ENCODE assay signal across 16 cellular contexts in the genomic region with DNA sequence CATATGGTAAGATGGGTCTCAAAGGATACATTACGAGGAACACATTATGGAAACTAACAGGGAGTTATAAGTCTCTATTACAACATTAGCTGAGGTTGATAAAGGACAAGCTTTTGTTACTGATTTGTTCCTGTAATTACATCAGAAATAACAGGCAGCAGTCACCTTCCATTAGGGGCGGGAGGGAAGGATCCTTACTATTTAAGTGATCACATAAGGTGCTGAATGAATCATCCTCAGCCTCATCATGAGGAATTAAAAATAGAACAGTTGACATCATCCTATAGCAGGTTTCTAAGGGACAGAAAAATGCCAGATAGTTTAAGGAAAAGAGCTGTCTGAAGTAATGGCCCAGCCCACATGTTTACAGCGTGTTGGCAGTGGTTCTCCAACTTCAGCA.
DNase-seq lines count a peak whose midpoint lies in the region; ATAC-seq and TF ChIP-seq lines count a peak whose summit lies in the region.
"Had no signal": no experiment of that assay in that cellular context is flagged by ENCODE, and none has a peak within 500 bp of the region (broad histone marks: within the 10 kb centered on the region; RNA-seq: fewer than 3 reads in every experiment).

No MANE protein-coding gene starts in this region.

- no peak for TF ChIP-seq POLR2A in esophagus squamous epithelium (IDR thresholded peaks at IDR 0.05)

- no peak for ATAC-seq in T-cell (replicated peaks in 1 of 4)
- no peak for ATAC-seq in HG03135 (IDR thresholded peaks at IDR 0.05; ENCODE audit: unreplicated experiment)

- H3K9me3 ChIP-seq in fibroblast of lung (ENCODE audit: control insufficient read depth, insufficient read depth, low read depth, low read length) (no peaks in the 10 kb centered on the region), OCI-LY7 (ENCODE audit: low read length) (no peaks in the 10 kb centered on the region), esophagus squamous epithelium (no peaks in the 10 kb centered on the region)
- H3K9me3 ChIP-seq: ovary had no signal

- H3K36me3 ChIP-seq in fibroblast of lung (ENCODE audit: control insufficient read depth, insufficient read depth, low read length) (no peaks in the 10 kb centered on the region), OCI-LY7 (ENCODE audit: insufficient read depth, low read length) (no peaks in the 10 kb centered on the region; the same call in 1 of the 2 replicates), esophagus squamous epithelium (no peaks in the 10 kb centered on the region)
- H3K36me3 ChIP-seq: brain microvascular endothelial cell, ovary had no signal

- H3K4me3 ChIP-seq in fibroblast of lung (replicated peaks in 1 of 4; ENCODE audit: control extremely low read depth in 1 of 4, insufficient read depth in 1 of 4, low read depth in 3 of 4, low read length in 4 of 4) (no peak overlapping the region), OCI-LY7 (ENCODE audit: low read depth, low read length, poor library complexity, severe bottlenecking) (no peak overlapping the region), esophagus squamous epithelium (no peak overlapping the region)
- H3K4me3 ChIP-seq: ovary had no signal

- WGBS in esophagus squamous epithelium, 2 donors, result 90 to 92% methylated on average over 3 of the region's 3 CpGs

- intact Hi-C loops in OCI-LY7 (cut with micrococcal nuclease; ENCODE audit: unreplicated experiment) (no loop called here), esophagus squamous epithelium (cut with DNase I) (no loop called here)

- TF ChIP-seq CTCF in fibroblast of lung (conservative IDR thresholded peaks at IDR 0.05 in 1 of 2, IDR thresholded peaks at IDR 0.05 in 1 of 2; ENCODE audit: low read depth in 1 of 2, low read length in 2 of 2), result no peak
- TF ChIP-seq CTCF in OCI-LY7 (conservative IDR thresholded peaks at IDR 0.05; ENCODE audit: low read length), result no peak
- no peak for TF ChIP-seq CTCF in esophagus squamous epithelium (IDR thresholded peaks at IDR 0.05)

- CTCF ChIA-PET in T-cell (lab: Charles Lee) (interaction anchor here in 1 of 2 donors (0.5 kb wide), 1 partner anchor 94 kb away, joined by 4 read pairs; no protein-coding TSS in a partner anchor), OCI-LY7 (lab: Charles Lee; ENCODE audit: unreplicated experiment) (no interaction called here)
- CTCF ChIA-PET in activated CD4-positive, alpha-beta T cell treated with anti-CD3 and anti-CD28 coated beads, Interleukin-2, amount 10 ng/mL, durations not matched to agents 7 days and 5 days (lab: Charles Lee), result no interaction called here

- peak overlapping the region; percentile 8 to 23 for H3K27ac Mint-ChIP-seq in T-cell
- H3K27ac Mint-ChIP-seq in activated CD4-positive, alpha-beta T cell treated with anti-CD3 and anti-CD28 coated beads, Interleukin-2, amount 10 ng/mL, durations not matched to agents 7 days and 5 days, result no peak overlapping the region
- H3K27ac Mint-ChIP-seq: H9 had no signal

- H3K4me2 ChIP-seq in fibroblast of lung (ENCODE audit: extremely low read depth, insufficient read depth, low read length), result no peak overlapping the region
- no peak overlapping the region for H3K4me2 ChIP-seq in OCI-LY7 (ENCODE audit: low read length)

- H3K27me3 ChIP-seq in fibroblast of lung (ENCODE audit: control insufficient read depth, insufficient read depth, low read length), result no peaks in the 10 kb centered on the region
- no peaks in the 10 kb centered on the region for H3K27me3 ChIP-seq in esophagus squamous epithelium
- H3K27me3 ChIP-seq: brain microvascular endothelial cell, ovary had no signal

- H3K9ac ChIP-seq in fibroblast of lung (ENCODE audit: insufficient read depth, low read length), result no peak overlapping the region

- H4K20me1 ChIP-seq in fibroblast of lung (ENCODE audit: control insufficient read depth, extremely low read depth, insufficient read depth, low read length), result peaks cover 8% of the 10 kb centered on the region
- H4K20me1 ChIP-seq in OCI-LY7 (ENCODE audit: insufficient read depth, low read length), result 0 out of 2 replicates have a peak, but pooled peaks cover 3% of the 10 kb centered on the region

- peaks cover 23% of the 10 kb centered on the region for H3K36me3 Mint-ChIP-seq in T-cell
- peaks cover 6% of the 10 kb centered on the region for H3K36me3 Mint-ChIP-seq in activated CD4-positive, alpha-beta T cell treated with anti-CD3 and anti-CD28 coated beads, Interleukin-2, amount 10 ng/mL, durations not matched to agents 7 days and 5 days (ENCODE audit: low read depth)

- peaks cover 91 to 94% (median 92%) of the 10 kb centered on the region in 3 donors for H3K4me1 Mint-ChIP-seq in T-cell
- H3K4me1 Mint-ChIP-seq in activated CD4-positive, alpha-beta T cell treated with anti-CD3 and anti-CD28 coated beads, Interleukin-2, amount 10 ng/mL, durations not matched to agents 7 days and 5 days, result peaks cover 23% of the 10 kb centered on the region

- no peaks in the 10 kb centered on the region for H3K9me3 Mint-ChIP-seq in T-cell
- H3K9me3 Mint-ChIP-seq in activated CD4-positive, alpha-beta T cell treated with anti-CD3 and anti-CD28 coated beads, Interleukin-2, amount 10 ng/mL, durations not matched to agents 7 days and 5 days, result no peaks in the 10 kb centered on the region
- H3K9me3 Mint-ChIP-seq: H9 had no signal

- peaks cover 40% of the 10 kb centered on the region for H3K79me2 ChIP-seq in fibroblast of lung (ENCODE audit: control insufficient read depth, insufficient read depth, low read length)
- peaks cover 21% of the 10 kb centered on the region; the same call in 1 of the 2 replicates for H3K79me2 ChIP-seq in OCI-LY7 (ENCODE audit: insufficient read depth, low read depth, low read length)

- POLR2A ChIA-PET in T-cell (lab: Charles Lee) (no interaction called here), OCI-LY7 (lab: Charles Lee) (no interaction called here)
- POLR2A ChIA-PET in activated CD4-positive, alpha-beta T cell treated with anti-CD3 and anti-CD28 coated beads, Interleukin-2, amount 10 ng/mL, durations not matched to agents 7 days and 5 days (lab: Charles Lee), result no interaction called here

- peak; percentile 73 for DNase-seq in A172 (ENCODE audit: low spot score)
- peak; percentile 18 for DNase-seq in HCEC 1CT
- no peak for DNase-seq in T-cell
- peak; percentile 15 to 49 for DNase-seq in fibroblast of lung (ENCODE audit: low read depth in 2 of 2)
- DNase-seq in activated CD4-positive, alpha-beta T cell treated with anti-CD3 and anti-CD28 coated beads, Interleukin-2, amount 10 ng/mL, durations not matched to agents 7 days and 5 days, result no peak
- DNase-seq in OCI-LY7 (ENCODE audit: low spot score), result no peak
- DNase-seq in esophagus squamous epithelium (lab: John Stamatoyannopoulos, UW), result no peak
- DNase-seq: AML-193, brain microvascular endothelial cell, H9, islet precursor cell, NCI-H1436, NCI-H524 treated with DMSO at 0.1 percent for 48 hours, ovary, RPMI8226 had no signal

- no TSS peak for BruUV-seq in OCI-LY7 (replicated peaks; lab: Mats Ljungman, UMichigan)

- H2AFZ ChIP-seq in fibroblast of lung (ENCODE audit: low read length) (no peak overlapping the region), OCI-LY7 (ENCODE audit: low read length) (no peak overlapping the region)

- H3K9me2 ChIP-seq in OCI-LY7 (ENCODE audit: insufficient read depth, low read length), result no peaks in the 10 kb centered on the region

- H3K4me3 Mint-ChIP-seq in T-cell, result no peak overlapping the region
- H3K4me3 Mint-ChIP-seq in activated CD4-positive, alpha-beta T cell treated with anti-CD3 and anti-CD28 coated beads, Interleukin-2, amount 10 ng/mL, durations not matched to agents 7 days and 5 days, result no peak overlapping the region
- H3K4me3 Mint-ChIP-seq: H9 had no signal

- H3K27ac ChIP-seq in fibroblast of lung (ENCODE audit: insufficient read depth, low read length) (no peak overlapping the region), OCI-LY7 (ENCODE audit: low read depth, low read length, poor library complexity, severe bottlenecking) (no peak overlapping the region), esophagus squamous epithelium (no peak overlapping the region)
- H3K27ac ChIP-seq: brain microvascular endothelial cell, ovary had no signal

- H3K4me1 ChIP-seq in fibroblast of lung (ENCODE audit: control insufficient read depth, extremely low read depth, insufficient read depth, low read length) (peaks cover 9% of the 10 kb centered on the region), OCI-LY7 (ENCODE audit: insufficient read depth, low read length, poor library complexity, severe bottlenecking) (no peaks in the 10 kb centered on the region), esophagus squamous epithelium (peaks cover 0 to 15% (median 3%) of the 10 kb centered on the region in 3 donors)

- no peaks in the 10 kb centered on the region for H3K27me3 Mint-ChIP-seq in T-cell
- H3K27me3 Mint-ChIP-seq in activated CD4-positive, alpha-beta T cell treated with anti-CD3 and anti-CD28 coated beads, Interleukin-2, amount 10 ng/mL, durations not matched to agents 7 days and 5 days, result no peaks in the 10 kb centered on the region

Comparison
In these comparisons a context has a peak if more than half of its experiments do, and no peak if none do; other contexts are left out.
1. DNase-seq: peak in A172 (single experiment), HCEC 1CT (single experiment) and fibroblast of lung (2 of 2); none in T-cell (0 of 34), activated CD4-positive, alpha-beta T cell treated with anti-CD3 and anti-CD28 coated beads, Interleukin-2, amount 10 ng/mL, durations not matched to agents 7 days and 5 days (single experiment), OCI-LY7 (single experiment) and esophagus squamous epithelium (single experiment).